ENCODE assay signal across 8 cellular contexts in the genomic region with DNA sequence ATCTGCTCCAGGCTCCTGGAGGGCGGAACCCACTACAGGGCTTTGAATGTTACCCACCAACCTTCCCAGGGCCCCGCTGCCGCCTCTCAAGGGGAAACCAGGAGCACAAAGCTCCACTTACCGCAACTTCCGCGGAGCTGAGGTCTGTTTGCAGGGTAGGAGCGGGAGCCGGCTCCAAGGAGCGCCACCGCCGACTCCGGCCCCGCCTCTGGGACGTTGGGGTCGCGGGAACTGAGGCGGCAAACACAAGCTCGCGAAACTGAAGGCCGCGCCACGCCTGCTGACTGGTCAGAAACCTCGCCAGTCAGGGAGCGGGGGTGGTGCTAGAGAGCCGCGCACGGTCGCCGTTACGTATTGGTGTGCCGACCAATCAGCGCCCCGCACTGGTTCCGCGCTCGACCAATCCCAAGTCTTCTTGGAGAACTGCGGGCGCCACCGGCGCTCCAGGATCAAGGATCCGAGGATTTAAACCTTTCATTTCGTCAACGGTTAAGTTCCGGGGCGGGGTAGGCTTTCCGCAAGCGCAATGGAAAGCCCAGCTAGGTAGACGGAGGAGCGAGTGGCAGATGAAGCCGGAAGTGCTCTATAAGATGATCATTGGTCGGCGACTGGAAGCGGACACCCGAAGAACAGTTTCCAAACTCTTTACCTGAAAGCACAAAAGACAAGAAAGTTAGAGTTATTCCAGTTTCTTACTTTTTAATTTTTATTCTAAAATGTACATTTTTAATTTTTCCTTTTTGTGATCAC. TPM values are rescaled to one million over a fixed set of nuclear protein-coding genes. Genes with fewer than 3 reads are reported as not detected.
DNase-seq lines count a peak whose midpoint lies in the region; ATAC-seq lines count a peak whose summit lies in the region.

A gene (minus strand): TSS at position 233 of the 750 bp plus-strand sequence. CDS start 3,828 bp downstream, outside the sequence.

- peak; percentile 95 to 97 (median 96) for DNase-seq in CD8-positive, alpha-beta memory T cell
- peak; percentile 98 for DNase-seq in HS-5 (ENCODE audit: low read depth)
- peak; percentile 99 for DNase-seq in NK-92 treated with Interleukin-12 subunit alpha and Interleukin-12 subunit beta, amount 100 ng/mL, for 24 hours (lab: John Stamatoyannopoulos, UW)
- DNase-seq in activated CD8-positive, alpha-beta memory T cell treated with anti-CD3 and anti-CD28 coated beads for 24 hours = peak; percentile 96
- peak; percentile 94 to 96 (median 96) for DNase-seq in effector memory CD4-positive, alpha-beta T cell
- DNase-seq in lung microvascular endothelial cell (ENCODE audit: low read depth in 2 of 2) = peak; percentile 100
- peak; percentile 96 to 98 (median 97) for DNase-seq in stimulated activated CD4-positive, alpha-beta T cell treated with anti-CD3 and anti-CD28 coated beads, TNF-alpha, amount 100 ng/mL, for 48 hours (ENCODE audit: low read depth in 3 of 3)

- peak within 1 kb of the TSS; percentile 87 to 97 (median 93) for H3K4me3 Mint-ChIP-seq in CD8-positive, alpha-beta memory T cell

- H3K27me3 Mint-ChIP-seq in CD8-positive, alpha-beta memory T cell = peaks cover 0 to 5% of the 10 kb centered on the region in 2 donors

- H3K27ac ChIP-seq in CD8-positive, alpha-beta memory T cell (ENCODE audit: low read depth, low read length) = peak within 1 kb of the TSS; percentile 82
- H3K27ac ChIP-seq in effector memory CD4-positive, alpha-beta T cell (ENCODE audit: insufficient read depth, low read length, poor library complexity, severe bottlenecking) = peak within 1 kb of the TSS; percentile 57

- CTCF ChIA-PET in CD8-positive, alpha-beta memory T cell (lab: Charles Lee) = interaction anchor here (0.9 to 1.9 kb wide), 5 partner anchors 8 to 124 kb away, joined by 4 to 14 read pairs (median 4); a partner anchor contains a TSS

- H3K27me3 ChIP-seq in CD8-positive, alpha-beta memory T cell (ENCODE audit: insufficient read depth, low read length, poor library complexity, severe bottlenecking) = no peaks in the 10 kb centered on the region
- no peaks in the 10 kb centered on the region for H3K27me3 ChIP-seq in effector memory CD4-positive, alpha-beta T cell (replicated peaks; ENCODE audit: control insufficient read depth, insufficient read depth, low read length, poor library complexity, severe bottlenecking)

- H3K4me1 ChIP-seq in CD8-positive, alpha-beta memory T cell (ENCODE audit: insufficient read depth, low read length) = peaks cover 7% of the 10 kb centered on the region
- no peaks in the 10 kb centered on the region for H3K4me1 ChIP-seq in effector memory CD4-positive, alpha-beta T cell (ENCODE audit: control insufficient read depth, insufficient read depth, low read length, poor library complexity, severe bottlenecking)

- H3K9me3 ChIP-seq in CD8-positive, alpha-beta memory T cell (ENCODE audit: low read length) = no peaks in the 10 kb centered on the region
- no peaks in the 10 kb centered on the region for H3K9me3 ChIP-seq in effector memory CD4-positive, alpha-beta T cell (ENCODE audit: control insufficient read depth, low read length)

- H3K36me3 Mint-ChIP-seq in CD8-positive, alpha-beta memory T cell = peaks cover 0 to 4% (median 0%) of the 10 kb centered on the region in 3 donors

- no peaks in the 10 kb centered on the region for H3K9me3 Mint-ChIP-seq in CD8-positive, alpha-beta memory T cell

- peak within 1 kb of the TSS; percentile 87 to 98 (median 93) for H3K27ac Mint-ChIP-seq in CD8-positive, alpha-beta memory T cell

- peak within 1 kb of the TSS; percentile 85 for H3K4me3 ChIP-seq in CD8-positive, alpha-beta memory T cell (ENCODE audit: low read length)
- H3K4me3 ChIP-seq in effector memory CD4-positive, alpha-beta T cell (ENCODE audit: insufficient read depth, low read depth, low read length, poor library complexity, severe bottlenecking) = peak within 1 kb of the TSS; percentile 74

- peaks cover 16 to 21% (median 18%) of the 10 kb centered on the region in 3 donors for H3K4me1 Mint-ChIP-seq in CD8-positive, alpha-beta memory T cell

- H3K36me3 ChIP-seq in CD8-positive, alpha-beta memory T cell (ENCODE audit: insufficient read depth, low read length) = no peaks in the 10 kb centered on the region
- no peaks in the 10 kb centered on the region for H3K36me3 ChIP-seq in effector memory CD4-positive, alpha-beta T cell (ENCODE audit: control insufficient read depth, insufficient read depth, low read length)

- peak; percentile 95 for ATAC-seq in GM19468 (IDR thresholded peaks at IDR 0.05; ENCODE audit: extremely low read depth, unreplicated experiment)

- POLR2A ChIA-PET in CD8-positive, alpha-beta memory T cell (lab: Charles Lee) = interaction anchor here (0.9 to 2.1 kb wide), 3 partner anchors 19 to 124 kb away, joined by 3 to 20 read pairs (median 4); a partner anchor contains a TSS

RNA-seq across cellular contexts. Expression of the gene that starts here (rescaled TPM):
- 10 to 100 TPM; 18.4 to 19.1 TPM for total RNA-seq in CD8-positive, alpha-beta memory T cell
- 0.15 TPM for polyA plus RNA-seq in CD8-positive, alpha-beta memory T cell
- total RNA-seq in lung microvascular endothelial cell = 2.6 and 5.2 TPM in 2 replicates

Comparison
In these comparisons a context has a peak if more than half of its experiments do, and no peak if none do; other contexts are left out.
1. Peak in every context shown above with its lines: DNase-seq, ATAC-seq, H3K4me3 ChIP-seq and H3K27ac ChIP-seq.